ENCODE assay signal across 2 cellular contexts in genomic region chr9:120917989-120918630, GRCh38.
TF ChIP-seq lines count a peak whose summit lies in the region.

No MANE protein-coding gene starts in this region.

TF ChIP-seq in HEK293, 187 proteins besides CTCF, POLR2A, EP300 and RAD21:
- peak; percentile 53; the same call in 1 of the 2 replicates for TF ChIP-seq ZNF266 (tag by site-specific recombination; IDR thresholded peaks at IDR 0.05; ENCODE audit: low read depth)
- no peak for TF ChIP-seq ZNF174 (tag by site-specific recombination; IDR thresholded peaks at IDR 0.05)
- peak; percentile 84 for TF ChIP-seq ZNF664 (tag by site-specific recombination; IDR thresholded peaks at IDR 0.05)

TF ChIP-seq in GM12878, 131 proteins besides CTCF, POLR2A, EP300 and RAD21:
- TF ChIP-seq PBX3 (IDR thresholded peaks at IDR 0.05; ENCODE audit: insufficient replicate concordance, low read depth, low read length) (no peak), TBL1XR1 (IDR thresholded peaks at IDR 0.05; ENCODE audit: low read depth, low read length) (no peak), RELA (IDR thresholded peaks at IDR 0.05; ENCODE audit: borderline replicate concordance, partially characterized antibody) (no peak), MAX (IDR thresholded peaks at IDR 0.05; ENCODE audit: low read depth, low read length) (no peak), JUNB (IDR thresholded peaks at IDR 0.05) (no peak), RCOR1 (conservative IDR thresholded peaks at IDR 0.05; ENCODE audit: low read depth, low read length) (no peak), IRF5 (IDR thresholded peaks at IDR 0.05; ENCODE audit: borderline replicate concordance) (no peak), MTA3 (IDR thresholded peaks at IDR 0.05; ENCODE audit: borderline replicate concordance, low read length) (no peak), GATAD2B (conservative IDR thresholded peaks at IDR 0.05; ENCODE audit: low read depth) (no peak), BRCA1 (IDR thresholded peaks at IDR 0.05; ENCODE audit: low read depth, low read length) (no peak), YY1 (IDR thresholded peaks at IDR 0.05; ENCODE audit: low read depth, low read length) (no peak), IRF3 (IDR thresholded peaks at IDR 0.05) (no peak), MXI1 (IDR thresholded peaks at IDR 0.05; ENCODE audit: low read depth, low read length) (no peak), CREM (IDR thresholded peaks at IDR 0.05; ENCODE audit: low read depth) (no peak), RB1 (IDR thresholded peaks at IDR 0.05; ENCODE audit: borderline replicate concordance) (no peak)
